Comparison of ENCODE assay signal across 14 cellular contexts in the genomic region with DNA sequence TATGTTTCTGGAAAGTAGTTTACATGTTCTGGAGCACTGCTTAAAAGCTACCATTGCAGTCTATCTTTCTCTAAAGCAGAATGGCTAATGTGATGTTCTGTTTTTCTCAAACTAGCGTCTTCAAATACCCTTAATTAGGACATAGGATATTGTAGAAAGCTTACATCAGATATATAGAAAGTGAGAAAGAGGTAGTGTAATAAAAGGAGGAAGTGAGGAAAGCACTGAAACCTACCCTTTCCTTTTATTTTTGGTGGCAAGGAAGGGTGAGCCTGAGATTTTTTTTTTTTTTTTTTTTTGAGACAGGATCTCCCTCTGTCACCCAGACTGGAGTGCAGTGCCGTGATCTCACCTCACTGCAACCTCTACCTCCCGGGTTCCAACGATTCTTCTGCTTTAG.
DNase-seq lines count a peak whose midpoint lies in the region; ATAC-seq, FAIRE-seq and TF ChIP-seq lines count a peak whose summit lies in the region.
"Had no signal": no experiment of that assay in that cellular context is flagged by ENCODE, and none has a peak within 500 bp of the region (broad histone marks: within the 10 kb centered on the region; RNA-seq: fewer than 3 reads in every experiment).

No MANE protein-coding gene starts in this region.

- H3K36me3 Mint-ChIP-seq in T-helper 2 cell treated with Interferon-gamma antibody and Interleukin-4, amounts not matched to agents 5 μg/mL and 100 μg/mL, for 36 hours (ENCODE audit: low read depth), result peaks cover 19% of the 10 kb centered on the region

- peaks cover 43% of the 10 kb centered on the region for H3K36me3 ChIP-seq in neutrophil

- peak overlapping the region; percentile 21 for H3K27ac Mint-ChIP-seq in T-helper 2 cell treated with Interferon-gamma antibody and Interleukin-4, amounts not matched to agents 5 μg/mL and 100 μg/mL, for 36 hours

- H3K9me3 Mint-ChIP-seq in T-helper 2 cell treated with Interferon-gamma antibody and Interleukin-4, amounts not matched to agents 5 μg/mL and 100 μg/mL, for 36 hours, result no peaks in the 10 kb centered on the region

- peaks cover 25 to 27% of the 10 kb centered on the region in 2 experiments for H3K4me1 ChIP-seq in neutrophil (ENCODE audit: control insufficient read depth in 1 of 2, insufficient read depth in 1 of 2, low read depth in 1 of 2, low read length in 1 of 2)
- H3K4me1 ChIP-seq: left ventricle myocardium inferior, pancreas had no signal

- FAIRE-seq in H54 (lab: Jason Lieb, UNC), result peak; percentile 45
- FAIRE-seq: pancreas had no signal

- no peaks in the 10 kb centered on the region for H3K27me3 Mint-ChIP-seq in T-helper 2 cell treated with Interferon-gamma antibody and Interleukin-4, amounts not matched to agents 5 μg/mL and 100 μg/mL, for 36 hours (ENCODE audit: low read depth)

- H3K27me3 ChIP-seq in neutrophil, result no peaks in the 10 kb centered on the region
- H3K27me3 ChIP-seq: pancreas had no signal

- H3K27ac ChIP-seq in neutrophil, result peak overlapping the region; percentile 84
- H3K27ac ChIP-seq: 22Rv1, left ventricle myocardium inferior, pancreas had no signal

- ATAC-seq in GM19467 (IDR thresholded peaks at IDR 0.05; ENCODE audit: unreplicated experiment) (no peak), HG02571 (IDR thresholded peaks at IDR 0.05; ENCODE audit: unreplicated experiment) (no peak)
- ATAC-seq: HCT116, pancreas had no signal

- no peak for TF ChIP-seq POLR2A in H54 (IDR thresholded peaks at IDR 0.05; ENCODE audit: low read depth, low read length)

- H3K4me3 ChIP-seq in neutrophil (ENCODE audit: low read depth in 1 of 2, low read length in 1 of 2), result peak overlapping the region in 1 of 2 experiments; percentile 25
- H3K4me3 ChIP-seq: left ventricle myocardium inferior, pancreas had no signal

- H3K4me1 Mint-ChIP-seq in T-helper 2 cell treated with Interferon-gamma antibody and Interleukin-4, amounts not matched to agents 5 μg/mL and 100 μg/mL, for 36 hours (ENCODE audit: low read depth), result peaks cover 5% of the 10 kb centered on the region

- no peak for TF ChIP-seq CTCF in neutrophil (IDR thresholded peaks at IDR 0.05)

- no peaks in the 10 kb centered on the region for H3K9me3 ChIP-seq in neutrophil
- H3K9me3 ChIP-seq: left ventricle myocardium inferior, pancreas had no signal

- DNase-seq in T-helper 2 cell treated with Interferon-gamma antibody and Interleukin-4, amounts not matched to agents 5 μg/mL and 100 μg/mL, for 36 hours (ENCODE audit: low spot score), result no peak
- DNase-seq in T-helper 2 cell (no peak), H54 (ENCODE audit: insufficient read length, low spot score) (no peak), NOMO-1 treated with DMSO at 0.1 percent for 48 hours (lab: John Stamatoyannopoulos, UW; ENCODE audit: unreplicated experiment) (peak; percentile 98), HuH-7.5 (ENCODE audit: low spot score) (no peak)
- DNase-seq: aorta, left ventricle myocardium inferior, NCI-H82, pancreas had no signal

- H3K4me3 Mint-ChIP-seq in T-helper 2 cell treated with Interferon-gamma antibody and Interleukin-4, amounts not matched to agents 5 μg/mL and 100 μg/mL, for 36 hours, result no peak overlapping the region
